In genomic region chr11:119722281-119722794, GRCh38 we compare ENCODE assay signal across 9 cellular contexts. TPM values are rescaled to one million over a fixed set of nuclear protein-coding genes. Genes with fewer than 3 reads are reported as not detected.
DNase-seq lines count a peak whose midpoint lies in the region; ATAC-seq and TF ChIP-seq lines count a peak whose summit lies in the region.
"Had no signal": no experiment of that assay in that cellular context is flagged by ENCODE, and none has a peak within 500 bp of the region (broad histone marks: within the 10 kb centered on the region; RNA-seq: fewer than 3 reads in every experiment).

No MANE protein-coding gene starts in this region.

- H3K9me2 ChIP-seq in MM.1S (replicated peaks; ENCODE audit: insufficient read depth, low read length): no peaks in the 10 kb centered on the region

- H3K4me2 ChIP-seq in MM.1S (ENCODE audit: low read depth, low read length) (peak overlapping the region; percentile 97), mammary epithelial cell (ENCODE audit: insufficient read depth, low read depth, low read length) (peak overlapping the region; percentile 62)

- H2AFZ ChIP-seq in MM.1S (ENCODE audit: low read length) (no peak overlapping the region), mammary epithelial cell (ENCODE audit: low read depth, low read length) (no peak overlapping the region)

- CTCF ChIA-PET in mammary epithelial cell (lab: Charles Lee; ENCODE audit: low non-redundant PET): no interaction called here

- TF ChIP-seq POLR2A in GM18505 (IDR thresholded peaks at IDR 0.05; ENCODE audit: borderline replicate concordance, extremely low read depth, insufficient read depth, insufficient read length): no peak

- H3K9ac ChIP-seq in MM.1S (ENCODE audit: low read length) (peak overlapping the region; percentile 16; the same call in 1 of the 2 replicates), mammary epithelial cell (ENCODE audit: insufficient read depth, low read length) (no peak overlapping the region)

- H3K27ac ChIP-seq in MM.1S (ENCODE audit: low read length) (peak overlapping the region; percentile 89), mammary epithelial cell (ENCODE audit: insufficient read depth, low read depth, low read length) (no peak overlapping the region)
- H3K27ac ChIP-seq: upper lobe of left lung had no signal

- peaks cover 26% of the 10 kb centered on the region; the same call in 1 of the 2 replicates for H3F3A ChIP-seq in MM.1S (ENCODE audit: insufficient read depth, low read length)

- ATAC-seq in GM21390 (IDR thresholded peaks at IDR 0.05; ENCODE audit: unreplicated experiment) (no peak), GM18505 (IDR thresholded peaks at IDR 0.05; ENCODE audit: unreplicated experiment) (no peak)

- no peaks in the 10 kb centered on the region for H3K9me3 ChIP-seq in MM.1S (replicated peaks; ENCODE audit: insufficient read depth, low read length)
- H3K9me3 ChIP-seq in mammary epithelial cell (replicated peaks; ENCODE audit: insufficient read depth, low read length): no peaks in the 10 kb centered on the region
- H3K9me3 ChIP-seq: upper lobe of left lung had no signal

- in situ Hi-C loops in mammary epithelial cell (cut with MboI; ENCODE audit: low sequenced_read_pairs in 2 of 2): loop anchor here in 1 of 2 donors (10.0 kb wide), 1 partner anchor 48 kb away; no protein-coding TSS in a partner anchor

- intact Hi-C loops in mammary epithelial cell (cut with micrococcal nuclease): loop anchor here (10.0 kb wide), 2 partner anchors 272 to 338 kb away; partner anchors contain the start of gene USP2

- H3K36me3 ChIP-seq in MM.1S (replicated peaks; ENCODE audit: insufficient read depth, low read length) (no peaks in the 10 kb centered on the region), mammary epithelial cell (ENCODE audit: insufficient read depth, low read length) (peaks cover 4% of the 10 kb centered on the region)
- H3K36me3 ChIP-seq: upper lobe of left lung had no signal

- dilution Hi-C loops in mammary epithelial cell (cut with HindIII; ENCODE audit: low sequenced_read_pairs): loop anchor here (25.0 kb wide), 1 partner anchor 610 kb away; the partner anchor contains the start of genes C2CD2L, DPAGT1 and HINFP

- H4K20me1 ChIP-seq in MM.1S (ENCODE audit: insufficient read depth, low read length): 0 out of 2 replicates have a peak, but pooled peaks cover 2% of the 10 kb centered on the region
- H4K20me1 ChIP-seq in mammary epithelial cell (ENCODE audit: insufficient read depth, low read length): no peaks in the 10 kb centered on the region

- no TSS peak for BruUV-seq in mammary epithelial cell (replicated peaks; lab: Mats Ljungman, UMichigan)

- TF ChIP-seq CTCF in MM.1S (IDR thresholded peaks at IDR 0.05; ENCODE audit: low read length): no peak
- TF ChIP-seq CTCF in mammary epithelial cell (conservative IDR thresholded peaks at IDR 0.05 in 1 of 2, IDR thresholded peaks at IDR 0.05 in 1 of 2; ENCODE audit: extremely low read depth in 1 of 2, insufficient read depth in 1 of 2, low read depth in 1 of 2, low read length in 2 of 2): no peak

- H3K4me3 ChIP-seq in MM.1S (ENCODE audit: low read length) (no peak overlapping the region; the same call in 1 of the 2 replicates), mammary epithelial cell (replicated peaks in 1 of 3; ENCODE audit: insufficient read depth in 1 of 3, low read depth in 2 of 3, low read length in 3 of 3) (no peak overlapping the region)
- H3K4me3 ChIP-seq: upper lobe of left lung had no signal

- H3K79me2 ChIP-seq in MM.1S (ENCODE audit: low read length): peaks cover 93% of the 10 kb centered on the region
- H3K79me2 ChIP-seq in mammary epithelial cell (ENCODE audit: insufficient read depth, low read length): peaks cover 99% of the 10 kb centered on the region

- H3K27me3 ChIP-seq in MM.1S (replicated peaks; ENCODE audit: insufficient read depth, low read length): no peaks in the 10 kb centered on the region
- H3K27me3 ChIP-seq in mammary epithelial cell (ENCODE audit: insufficient read depth, low read length): no peaks in the 10 kb centered on the region
- H3K27me3 ChIP-seq: upper lobe of left lung had no signal

- peaks cover 44% of the 10 kb centered on the region for H3K4me1 ChIP-seq in MM.1S (ENCODE audit: low read length)
- peaks cover 68% of the 10 kb centered on the region for H3K4me1 ChIP-seq in mammary epithelial cell (ENCODE audit: insufficient read depth, low read length)

- WGBS in mammary epithelial cell (ENCODE audit: low coverage, missing lambda C conversion rate): 63% methylated on average over 9 of the region's 10 CpGs

- DNase-seq in COLO668 (lab: John Stamatoyannopoulos, UW; ENCODE audit: unreplicated experiment) (peak; percentile 97), MM.1S (peak; percentile 78), NCI-H345 (lab: John Stamatoyannopoulos, UW) (peak; percentile 83), mammary epithelial cell (no peak), Kasumi-1 (lab: John Stamatoyannopoulos, UW) (no peak), DMS114 treated with DMSO at 0.1 percent for 48 hours (lab: John Stamatoyannopoulos, UW; ENCODE audit: unreplicated experiment) (no peak)
- DNase-seq: upper lobe of left lung had no signal

RNA-seq across cellular contexts. Expression of gene NECTIN1, which starts 6.7 kb away (rescaled TPM):
- 100 to 1,000 TPM in 1 of 2 donors, 10 to 100 TPM in 1; 60.8 to 162 TPM for total RNA-seq in mammary epithelial cell
- polyA plus RNA-seq in mammary epithelial cell: 103 TPM
- polyA minus RNA-seq in mammary epithelial cell: 278 TPM

Comparison
In these comparisons a context has a peak if more than half of its experiments do, and no peak if none do; other contexts are left out.
1. DNase-seq: peak in COLO668 (single experiment), MM.1S (single experiment) and NCI-H345 (single experiment); none in mammary epithelial cell (single experiment), Kasumi-1 (0 of 2) and DMS114 treated with DMSO at 0.1 percent for 48 hours (single experiment).